ENCODE assay signal across 1 cellular context in genomic region chr14:92121670-92122350, GRCh38.
TF ChIP-seq lines count a peak whose summit lies in the region.

CPSF2 (plus strand) TSS chr14:92121969; CDS start chr14:92130985, 9,016 bp downstream.
NDUFB1 (minus strand) TSS chr14:92121706; CDS start chr14:92117637, 4,069 bp downstream.

TF ChIP-seq in HepG2, 621 proteins besides CTCF, POLR2A, EP300 and RAD21 (continued from another document and continues in another):
- 0 out of 4 replicates have a peak, but pooled peaks of 1 of the 2 experiments have one; percentile 57 for TF ChIP-seq REST (IDR thresholded peaks at IDR 0.05; ENCODE audit: borderline replicate concordance in 1 of 2, low read depth in 1 of 2, low read length in 2 of 2)
- TF ChIP-seq YEATS2 (CRISPR knock-in tag; IDR thresholded peaks at IDR 0.05; ENCODE audit: borderline replicate concordance): no peak
- TF ChIP-seq ZNF337 (CRISPR knock-in tag; IDR thresholded peaks at IDR 0.05; ENCODE audit: borderline replicate concordance, low read depth): no peak
- TF ChIP-seq HINFP (CRISPR knock-in tag; IDR thresholded peaks at IDR 0.05; ENCODE audit: low read depth): no peak; the same call in 1 of the 2 replicates
- TF ChIP-seq ZNF510 (CRISPR knock-in tag; IDR thresholded peaks at IDR 0.05; ENCODE audit: low read depth): no peak
- peak; percentile 81 for TF ChIP-seq ZNF687 (CRISPR knock-in tag; IDR thresholded peaks at IDR 0.05)
- 0 out of 2 replicates have a peak, but pooled peaks have one; percentile 29 for TF ChIP-seq ZSCAN5A (CRISPR knock-in tag; IDR thresholded peaks at IDR 0.05; ENCODE audit: borderline replicate concordance)
- TF ChIP-seq ZSCAN20 (CRISPR knock-in tag; IDR thresholded peaks at IDR 0.05; ENCODE audit: borderline replicate concordance): peak; percentile 64; the same call in 1 of the 2 replicates
- 0 out of 2 replicates have a peak, but pooled peaks have one; percentile 26 for TF ChIP-seq NCOR1 (IDR thresholded peaks at IDR 0.05; ENCODE audit: borderline replicate concordance, low read length)
- TF ChIP-seq ATF3 (CRISPR knock-in tag; IDR thresholded peaks at IDR 0.05): no peak
- TF ChIP-seq REL (CRISPR knock-in tag; conservative IDR thresholded peaks at IDR 0.05): peak; percentile 77; the same call in 1 of the 2 replicates
- no peak for TF ChIP-seq LCORL (IDR thresholded peaks at IDR 0.05)
- TF ChIP-seq LCORL (CRISPR knock-in tag; IDR thresholded peaks at IDR 0.05): no peak; the same call in none of the 2 replicates
- no peak for TF ChIP-seq ZFP62 (CRISPR knock-in tag; IDR thresholded peaks at IDR 0.05)
- TF ChIP-seq POGZ (CRISPR knock-in tag; IDR thresholded peaks at IDR 0.05): no peak
- no peak for TF ChIP-seq ZNF549 (CRISPR knock-in tag; IDR thresholded peaks at IDR 0.05)
- 0 out of 2 replicates have a peak, but pooled peaks have one; percentile 64 for TF ChIP-seq ELF4 (CRISPR knock-in tag; IDR thresholded peaks at IDR 0.05; ENCODE audit: borderline replicate concordance)
- no peak; the same call in 1 of the 2 replicates for TF ChIP-seq NRL (CRISPR knock-in tag; IDR thresholded peaks at IDR 0.05; ENCODE audit: borderline replicate concordance)
- TF ChIP-seq ZNF577 (CRISPR knock-in tag; IDR thresholded peaks at IDR 0.05; ENCODE audit: borderline replicate concordance, low read depth): no peak
- TF ChIP-seq HBP1 (CRISPR knock-in tag; IDR thresholded peaks at IDR 0.05; ENCODE audit: low read depth): 0 out of 2 replicates have a peak, but pooled peaks have one; percentile 32
- no peak for TF ChIP-seq ZBTB40 (IDR thresholded peaks at IDR 0.05)
- peak; percentile 72; the same call in 1 of the 2 replicates for TF ChIP-seq ZBTB40 (CRISPR knock-in tag; IDR thresholded peaks at IDR 0.05)
- TF ChIP-seq MEF2D (CRISPR knock-in tag; IDR thresholded peaks at IDR 0.05): 0 out of 2 replicates have a peak, but pooled peaks have one; percentile 30
- TF ChIP-seq ZNF263 (CRISPR knock-in tag; IDR thresholded peaks at IDR 0.05): peak; percentile 70; the same call in 1 of the 2 replicates
- no peak for TF ChIP-seq RCOR2 (CRISPR knock-in tag; IDR thresholded peaks at IDR 0.05)
- no peak for TF ChIP-seq ZNF776 (CRISPR knock-in tag; IDR thresholded peaks at IDR 0.05)
- TF ChIP-seq GABPA (IDR thresholded peaks at IDR 0.05; ENCODE audit: low read depth, low read length): no peak
- TF ChIP-seq GABPA (CRISPR knock-in tag; IDR thresholded peaks at IDR 0.05; ENCODE audit: low read depth): peak; percentile 53; the same call in 1 of the 2 replicates
- TF ChIP-seq ZNF7 (CRISPR knock-in tag; IDR thresholded peaks at IDR 0.05): no peak
- no peak for TF ChIP-seq TBP (CRISPR knock-in tag; IDR thresholded peaks at IDR 0.05)
- 0 out of 2 replicates have a peak, but pooled peaks have one; percentile 17 for TF ChIP-seq THRA (CRISPR knock-in tag; IDR thresholded peaks at IDR 0.05; ENCODE audit: borderline replicate concordance)
